Comparison of ENCODE assay signal across 2 cellular contexts in the genomic region with DNA sequence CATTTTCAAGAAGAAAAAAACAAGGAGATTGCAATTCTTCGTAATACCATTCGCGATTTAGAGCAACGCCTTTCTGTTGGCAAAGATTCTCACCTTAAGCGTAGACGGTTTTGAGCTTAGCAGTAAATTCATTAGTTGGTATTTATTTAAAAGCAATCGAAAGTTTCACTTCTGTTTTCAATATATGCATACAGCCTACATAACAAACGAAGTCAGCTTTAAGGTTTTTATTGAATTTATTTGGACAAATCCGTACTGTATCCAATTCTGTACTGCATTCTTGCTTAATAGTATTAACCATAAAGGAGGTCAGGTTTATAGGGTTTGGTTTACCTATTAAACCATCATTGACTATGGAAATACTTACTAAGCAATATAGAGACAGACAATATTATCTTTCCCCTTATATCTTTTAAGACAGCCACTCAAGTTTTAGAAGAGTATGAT.
TF ChIP-seq lines count a peak whose summit lies in the region.

No MANE protein-coding gene starts in this region.

TF ChIP-seq in K562, 482 proteins besides CTCF, POLR2A, EP300 and RAD21 (continued from another document):
- TF ChIP-seq C11orf30 (IDR thresholded peaks at IDR 0.05; ENCODE audit: low read depth) (no peak), CREBBP (IDR thresholded peaks at IDR 0.05; ENCODE audit: low read depth, low read length) (no peak), SRF (CRISPR knock-in tag; IDR thresholded peaks at IDR 0.05) (no peak), HOXB6 (CRISPR knock-in tag; IDR thresholded peaks at IDR 0.05; ENCODE audit: borderline replicate concordance) (no peak), HEY1 (CRISPR knock-in tag; IDR thresholded peaks at IDR 0.05; ENCODE audit: borderline replicate concordance) (no peak), MTA2 (IDR thresholded peaks at IDR 0.05; ENCODE audit: low read depth) (no peak), SIX5 (IDR thresholded peaks at IDR 0.05; ENCODE audit: borderline replicate concordance in 1 of 2, insufficient read depth in 1 of 2, low read depth in 1 of 2, low read length in 2 of 2) (no peak), PCBP1 (IDR thresholded peaks at IDR 0.05; ENCODE audit: low read depth, low read length, poor library complexity, severe bottlenecking) (no peak), ZFPM2 (CRISPR knock-in tag; IDR thresholded peaks at IDR 0.05) (no peak)
- TF ChIP-seq, protein P1, sequence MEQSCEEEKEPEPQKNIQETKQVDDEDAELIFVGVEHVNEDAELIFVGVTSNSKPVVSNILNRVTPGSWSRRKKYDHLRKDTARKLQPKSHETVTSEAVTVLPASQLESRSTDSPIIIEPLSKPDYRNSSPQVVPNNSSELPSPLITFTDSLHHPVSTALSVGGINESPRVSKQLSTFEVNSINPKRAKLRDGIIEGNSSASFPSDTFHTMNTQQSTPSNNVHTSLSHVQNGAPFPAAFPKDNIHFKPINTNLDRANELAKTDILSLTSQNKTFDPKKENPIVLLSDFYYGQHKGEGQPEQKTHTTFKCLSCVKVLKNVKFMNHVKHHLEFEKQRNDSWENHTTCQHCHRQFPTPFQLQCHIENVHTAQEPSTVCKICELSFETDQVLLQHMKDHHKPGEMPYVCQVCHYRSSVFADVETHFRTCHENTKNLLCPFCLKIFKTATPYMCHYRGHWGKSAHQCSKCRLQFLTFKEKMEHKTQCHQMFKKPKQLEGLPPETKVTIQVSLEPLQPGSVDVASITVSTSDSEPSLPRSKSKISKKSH (CRISPR knock-in tag; IDR thresholded peaks at IDR 0.05): no peak
- TF ChIP-seq, protein P2, sequence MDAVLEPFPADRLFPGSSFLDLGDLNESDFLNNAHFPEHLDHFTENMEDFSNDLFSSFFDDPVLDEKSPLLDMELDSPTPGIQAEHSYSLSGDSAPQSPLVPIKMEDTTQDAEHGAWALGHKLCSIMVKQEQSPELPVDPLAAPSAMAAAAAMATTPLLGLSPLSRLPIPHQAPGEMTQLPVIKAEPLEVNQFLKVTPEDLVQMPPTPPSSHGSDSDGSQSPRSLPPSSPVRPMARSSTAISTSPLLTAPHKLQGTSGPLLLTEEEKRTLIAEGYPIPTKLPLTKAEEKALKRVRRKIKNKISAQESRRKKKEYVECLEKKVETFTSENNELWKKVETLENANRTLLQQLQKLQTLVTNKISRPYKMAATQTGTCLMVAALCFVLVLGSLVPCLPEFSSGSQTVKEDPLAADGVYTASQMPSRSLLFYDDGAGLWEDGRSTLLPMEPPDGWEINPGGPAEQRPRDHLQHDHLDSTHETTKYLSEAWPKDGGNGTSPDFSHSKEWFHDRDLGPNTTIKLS (IDR thresholded peaks at IDR 0.05; ENCODE audit: borderline replicate concordance, low read depth): no peak

TF ChIP-seq in HepG2, 621 proteins besides CTCF, POLR2A, EP300 and RAD21 (continued from another document and continues in another):
- TF ChIP-seq ZNF256 (CRISPR knock-in tag; conservative IDR thresholded peaks at IDR 0.05) (no peak), ZSCAN9 (CRISPR knock-in tag; IDR thresholded peaks at IDR 0.05; ENCODE audit: borderline replicate concordance) (0 out of 2 replicates have a peak, but pooled peaks have one; percentile 13), MBD4 (IDR thresholded peaks at IDR 0.05; ENCODE audit: borderline replicate concordance, low read length) (peak; percentile 54; the same call in 1 of the 2 replicates), SOX5 (CRISPR knock-in tag; IDR thresholded peaks at IDR 0.05; ENCODE audit: borderline replicate concordance) (no peak; the same call in 1 of the 2 replicates), MED1 (CRISPR knock-in tag; IDR thresholded peaks at IDR 0.05) (0 out of 2 replicates have a peak, but pooled peaks have one; percentile 35), EHMT2 (IDR thresholded peaks at IDR 0.05; ENCODE audit: borderline replicate concordance, low read depth, low read length) (no peak), SETDB1 (CRISPR knock-in tag; IDR thresholded peaks at IDR 0.05; ENCODE audit: borderline replicate concordance) (no peak), SALL2 (CRISPR knock-in tag; IDR thresholded peaks at IDR 0.05) (no peak), JARID2 (CRISPR knock-in tag; IDR thresholded peaks at IDR 0.05; ENCODE audit: insufficient replicate concordance) (no peak), ZBTB20 (CRISPR knock-in tag; IDR thresholded peaks at IDR 0.05; ENCODE audit: borderline replicate concordance, low read depth) (peak; percentile 46; the same call in 1 of the 2 replicates), BRD4 (CRISPR knock-in tag; IDR thresholded peaks at IDR 0.05) (no peak), RNF2 (conservative IDR thresholded peaks at IDR 0.05; ENCODE audit: low read depth) (no peak), ETV5 (CRISPR knock-in tag; IDR thresholded peaks at IDR 0.05; ENCODE audit: borderline replicate concordance) (no peak)
- TF ChIP-seq, protein P3, sequence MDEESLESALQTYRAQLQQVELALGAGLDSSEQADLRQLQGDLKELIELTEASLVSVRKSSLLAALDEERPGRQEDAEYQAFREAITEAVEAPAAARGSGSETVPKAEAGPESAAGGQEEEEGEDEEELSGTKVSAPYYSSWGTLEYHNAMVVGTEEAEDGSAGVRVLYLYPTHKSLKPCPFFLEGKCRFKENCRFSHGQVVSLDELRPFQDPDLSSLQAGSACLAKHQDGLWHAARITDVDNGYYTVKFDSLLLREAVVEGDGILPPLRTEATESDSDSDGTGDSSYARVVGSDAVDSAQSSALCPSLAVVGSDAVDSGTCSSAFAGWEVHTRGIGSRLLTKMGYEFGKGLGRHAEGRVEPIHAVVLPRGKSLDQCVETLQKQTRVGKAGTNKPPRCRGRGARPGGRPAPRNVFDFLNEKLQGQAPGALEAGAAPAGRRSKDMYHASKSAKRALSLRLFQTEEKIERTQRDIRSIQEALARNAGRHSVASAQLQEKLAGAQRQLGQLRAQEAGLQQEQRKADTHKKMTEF (CRISPR knock-in tag; IDR thresholded peaks at IDR 0.05): peak; percentile 55; the same call in 1 of the 2 replicates
- TF ChIP-seq, protein P4, sequence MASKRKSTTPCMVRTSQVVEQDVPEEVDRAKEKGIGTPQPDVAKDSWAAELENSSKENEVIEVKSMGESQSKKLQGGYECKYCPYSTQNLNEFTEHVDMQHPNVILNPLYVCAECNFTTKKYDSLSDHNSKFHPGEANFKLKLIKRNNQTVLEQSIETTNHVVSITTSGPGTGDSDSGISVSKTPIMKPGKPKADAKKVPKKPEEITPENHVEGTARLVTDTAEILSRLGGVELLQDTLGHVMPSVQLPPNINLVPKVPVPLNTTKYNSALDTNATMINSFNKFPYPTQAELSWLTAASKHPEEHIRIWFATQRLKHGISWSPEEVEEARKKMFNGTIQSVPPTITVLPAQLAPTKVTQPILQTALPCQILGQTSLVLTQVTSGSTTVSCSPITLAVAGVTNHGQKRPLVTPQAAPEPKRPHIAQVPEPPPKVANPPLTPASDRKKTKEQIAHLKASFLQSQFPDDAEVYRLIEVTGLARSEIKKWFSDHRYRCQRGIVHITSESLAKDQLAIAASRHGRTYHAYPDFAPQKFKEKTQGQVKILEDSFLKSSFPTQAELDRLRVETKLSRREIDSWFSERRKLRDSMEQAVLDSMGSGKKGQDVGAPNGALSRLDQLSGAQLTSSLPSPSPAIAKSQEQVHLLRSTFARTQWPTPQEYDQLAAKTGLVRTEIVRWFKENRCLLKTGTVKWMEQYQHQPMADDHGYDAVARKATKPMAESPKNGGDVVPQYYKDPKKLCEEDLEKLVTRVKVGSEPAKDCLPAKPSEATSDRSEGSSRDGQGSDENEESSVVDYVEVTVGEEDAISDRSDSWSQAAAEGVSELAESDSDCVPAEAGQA (IDR thresholded peaks at IDR 0.05; ENCODE audit: low read depth): no peak
- TF ChIP-seq, protein P4 (CRISPR knock-in tag; IDR thresholded peaks at IDR 0.05; ENCODE audit: borderline replicate concordance): no peak
- TF ChIP-seq, protein P5, sequence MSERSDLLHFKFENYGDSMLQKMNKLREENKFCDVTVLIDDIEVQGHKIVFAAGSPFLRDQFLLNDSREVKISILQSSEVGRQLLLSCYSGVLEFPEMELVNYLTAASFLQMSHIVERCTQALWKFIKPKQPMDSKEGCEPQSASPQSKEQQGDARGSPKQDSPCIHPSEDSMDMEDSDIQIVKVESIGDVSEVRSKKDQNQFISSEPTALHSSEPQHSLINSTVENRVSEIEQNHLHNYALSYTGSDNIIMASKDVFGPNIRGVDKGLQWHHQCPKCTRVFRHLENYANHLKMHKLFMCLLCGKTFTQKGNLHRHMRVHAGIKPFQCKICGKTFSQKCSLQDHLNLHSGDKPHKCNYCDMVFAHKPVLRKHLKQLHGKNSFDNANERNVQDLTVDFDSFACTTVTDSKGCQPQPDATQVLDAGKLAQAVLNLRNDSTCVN (CRISPR knock-in tag; IDR thresholded peaks at IDR 0.05; ENCODE audit: borderline replicate concordance): no peak
- TF ChIP-seq, protein P1 (CRISPR knock-in tag; IDR thresholded peaks at IDR 0.05; ENCODE audit: borderline replicate concordance): no peak
- TF ChIP-seq, protein P6, sequence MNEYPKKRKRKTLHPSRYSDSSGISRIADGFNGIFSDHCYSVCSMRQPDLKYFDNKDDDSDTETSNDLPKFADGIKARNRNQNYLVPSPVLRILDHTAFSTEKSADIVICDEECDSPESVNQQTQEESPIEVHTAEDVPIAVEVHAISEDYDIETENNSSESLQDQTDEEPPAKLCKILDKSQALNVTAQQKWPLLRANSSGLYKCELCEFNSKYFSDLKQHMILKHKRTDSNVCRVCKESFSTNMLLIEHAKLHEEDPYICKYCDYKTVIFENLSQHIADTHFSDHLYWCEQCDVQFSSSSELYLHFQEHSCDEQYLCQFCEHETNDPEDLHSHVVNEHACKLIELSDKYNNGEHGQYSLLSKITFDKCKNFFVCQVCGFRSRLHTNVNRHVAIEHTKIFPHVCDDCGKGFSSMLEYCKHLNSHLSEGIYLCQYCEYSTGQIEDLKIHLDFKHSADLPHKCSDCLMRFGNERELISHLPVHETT (CRISPR knock-in tag; conservative IDR thresholded peaks at IDR 0.05): peak; percentile 55; the same call in 1 of the 2 replicates
- TF ChIP-seq, protein P7, sequence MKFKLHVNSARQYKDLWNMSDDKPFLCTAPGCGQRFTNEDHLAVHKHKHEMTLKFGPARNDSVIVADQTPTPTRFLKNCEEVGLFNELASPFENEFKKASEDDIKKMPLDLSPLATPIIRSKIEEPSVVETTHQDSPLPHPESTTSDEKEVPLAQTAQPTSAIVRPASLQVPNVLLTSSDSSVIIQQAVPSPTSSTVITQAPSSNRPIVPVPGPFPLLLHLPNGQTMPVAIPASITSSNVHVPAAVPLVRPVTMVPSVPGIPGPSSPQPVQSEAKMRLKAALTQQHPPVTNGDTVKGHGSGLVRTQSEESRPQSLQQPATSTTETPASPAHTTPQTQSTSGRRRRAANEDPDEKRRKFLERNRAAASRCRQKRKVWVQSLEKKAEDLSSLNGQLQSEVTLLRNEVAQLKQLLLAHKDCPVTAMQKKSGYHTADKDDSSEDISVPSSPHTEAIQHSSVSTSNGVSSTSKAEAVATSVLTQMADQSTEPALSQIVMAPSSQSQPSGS (CRISPR knock-in tag; IDR thresholded peaks at IDR 0.05): peak; percentile 49; the same call in 1 of the 2 replicates
- TF ChIP-seq, protein P8, sequence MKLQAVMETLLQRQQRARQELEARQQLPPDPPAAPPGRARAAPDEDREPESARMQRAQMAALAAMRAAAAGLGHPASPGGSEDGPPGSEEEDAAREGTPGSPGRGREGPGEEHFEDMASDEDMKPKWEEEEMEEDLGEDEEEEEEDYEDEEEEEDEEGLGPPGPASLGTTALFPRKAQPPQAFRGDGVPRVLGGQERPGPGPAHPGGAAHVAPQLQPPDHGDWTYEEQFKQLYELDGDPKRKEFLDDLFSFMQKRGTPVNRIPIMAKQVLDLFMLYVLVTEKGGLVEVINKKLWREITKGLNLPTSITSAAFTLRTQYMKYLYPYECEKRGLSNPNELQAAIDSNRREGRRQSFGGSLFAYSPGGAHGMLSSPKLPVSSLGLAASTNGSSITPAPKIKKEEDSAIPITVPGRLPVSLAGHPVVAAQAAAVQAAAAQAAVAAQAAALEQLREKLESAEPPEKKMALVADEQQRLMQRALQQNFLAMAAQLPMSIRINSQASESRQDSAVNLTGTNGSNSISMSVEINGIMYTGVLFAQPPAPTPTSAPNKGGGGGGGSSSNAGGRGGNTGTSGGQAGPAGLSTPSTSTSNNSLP (IDR thresholded peaks at IDR 0.05; ENCODE audit: low read depth, low read length): peak; percentile 25; the same call in 1 of the 2 replicates
- TF ChIP-seq, protein P9, sequence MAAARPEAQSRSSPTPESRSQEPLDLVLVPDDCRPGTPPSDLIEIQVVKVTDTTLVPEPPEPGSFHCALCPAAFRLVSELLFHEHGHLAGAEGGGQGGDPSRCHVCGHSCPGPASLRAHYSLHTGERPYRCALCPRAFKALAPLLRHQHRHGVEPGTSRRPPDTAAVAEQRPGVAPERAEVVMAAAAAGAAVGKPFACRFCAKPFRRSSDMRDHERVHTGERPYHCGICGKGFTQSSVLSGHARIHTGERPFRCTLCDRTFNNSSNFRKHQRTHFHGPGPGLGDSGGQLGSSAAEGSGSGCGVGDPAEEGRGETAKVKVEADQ (CRISPR knock-in tag; IDR thresholded peaks at IDR 0.05; ENCODE audit: borderline replicate concordance): no peak
- TF ChIP-seq, protein P10, sequence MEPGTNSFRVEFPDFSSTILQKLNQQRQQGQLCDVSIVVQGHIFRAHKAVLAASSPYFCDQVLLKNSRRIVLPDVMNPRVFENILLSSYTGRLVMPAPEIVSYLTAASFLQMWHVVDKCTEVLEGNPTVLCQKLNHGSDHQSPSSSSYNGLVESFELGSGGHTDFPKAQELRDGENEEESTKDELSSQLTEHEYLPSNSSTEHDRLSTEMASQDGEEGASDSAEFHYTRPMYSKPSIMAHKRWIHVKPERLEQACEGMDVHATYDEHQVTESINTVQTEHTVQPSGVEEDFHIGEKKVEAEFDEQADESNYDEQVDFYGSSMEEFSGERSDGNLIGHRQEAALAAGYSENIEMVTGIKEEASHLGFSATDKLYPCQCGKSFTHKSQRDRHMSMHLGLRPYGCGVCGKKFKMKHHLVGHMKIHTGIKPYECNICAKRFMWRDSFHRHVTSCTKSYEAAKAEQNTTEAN (CRISPR knock-in tag; conservative IDR thresholded peaks at IDR 0.05): 0 out of 2 replicates have a peak, but pooled peaks have one; percentile 70
